Comparison of ENCODE assay signal across 1 cellular context in genomic region chr2:8478133-8478793, GRCh38.
TF ChIP-seq lines count a peak whose summit lies in the region.

No MANE protein-coding gene starts in this region.

TF ChIP-seq in GM23338, 12 proteins besides CTCF, POLR2A, EP300 and RAD21 (continued from another document):
- TF ChIP-seq REST (IDR thresholded peaks at IDR 0.05; ENCODE audit: unreplicated experiment) (no peak), NANOG (IDR thresholded peaks at IDR 0.05; ENCODE audit: borderline replicate concordance) (no peak)
